10 cellular contexts compared by ENCODE assay signal in the genomic region with DNA sequence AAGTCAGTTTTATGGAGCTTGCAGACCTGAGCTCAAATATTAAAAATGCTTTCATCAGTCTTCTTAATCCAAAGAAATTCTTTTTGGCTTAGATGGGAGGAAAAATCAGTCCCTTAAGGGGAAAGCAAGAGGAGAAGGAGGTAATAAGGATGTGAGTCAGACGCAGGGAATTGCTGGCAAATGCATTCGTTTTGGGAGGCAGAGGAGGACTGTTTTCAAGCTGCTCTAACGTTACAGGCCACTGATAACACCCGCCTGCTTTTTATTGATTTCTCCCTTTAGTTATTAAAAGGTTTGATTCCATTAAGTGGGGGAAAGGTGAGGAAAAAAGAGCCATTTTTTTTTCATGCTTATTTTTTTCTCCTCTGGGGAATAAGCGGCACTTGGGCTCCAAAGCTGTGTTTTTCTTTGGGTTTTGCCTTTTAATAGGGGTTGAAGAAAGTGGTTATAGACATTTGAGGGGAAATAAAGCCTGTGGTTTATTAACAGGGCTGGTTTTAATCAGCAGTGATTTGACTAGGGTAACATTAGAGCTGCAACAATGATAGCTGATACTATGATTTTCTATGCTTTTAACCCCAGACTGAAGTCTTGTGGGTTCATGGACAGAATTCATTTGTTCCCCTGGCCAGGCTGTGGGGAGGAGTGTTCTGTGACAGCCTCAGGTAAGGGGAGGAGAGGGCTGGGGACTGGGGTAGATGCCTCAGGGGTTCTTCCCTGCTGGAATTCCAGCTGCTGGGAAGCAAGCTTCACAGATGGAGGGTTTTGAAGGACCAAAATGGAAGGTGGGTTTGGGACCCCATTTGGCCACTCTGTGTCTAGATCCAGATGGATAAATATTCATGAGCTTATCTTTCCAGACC.
DNase-seq lines count a peak whose midpoint lies in the region; ATAC-seq and TF ChIP-seq lines count a peak whose summit lies in the region.
"Had no signal": no experiment of that assay in that cellular context is flagged by ENCODE, and none has a peak within 500 bp of the region (broad histone marks: within the 10 kb centered on the region; RNA-seq: fewer than 3 reads in every experiment).

No MANE protein-coding gene starts in this region.

- H3K36me3 ChIP-seq in gastroesophageal sphincter (no peaks in the 10 kb centered on the region), prostate gland (no peaks in the 10 kb centered on the region)

- TF ChIP-seq POLR2A in gastroesophageal sphincter (IDR thresholded peaks at IDR 0.05) = no peak
- no peak for TF ChIP-seq POLR2A in prostate gland (IDR thresholded peaks at IDR 0.05)

- H3K9me3 ChIP-seq in gastroesophageal sphincter (no peaks in the 10 kb centered on the region), prostate gland (no peaks in the 10 kb centered on the region)

- TF ChIP-seq EP300 in gastroesophageal sphincter (IDR thresholded peaks at IDR 0.05) = no peak

- DNase-seq in COLO829 (ENCODE audit: low spot score) (peak; percentile 44), prostate gland (ENCODE audit: low spot score) (peak; percentile 16), SKM-1 treated with dmso at 0.1 percent for 144 hours (lab: John Stamatoyannopoulos, UW; ENCODE audit: unreplicated experiment) (no peak), DMS114 treated with DMSO at 0.1 percent for 48 hours (lab: John Stamatoyannopoulos, UW; ENCODE audit: unreplicated experiment) (no peak)
- DNase-seq: activated CD4-positive, alpha-beta memory T cell treated with anti-CD3 and anti-CD28 coated beads, Interleukin-2, amount 10 ng/mL, durations not matched to agents 7 days and 5 days; posterior cingulate gyrus had no signal

- ATAC-seq in SK-N-SH treated with all-trans-retinoic acid at 6 μM for 48 hours = peak; percentile 97
- ATAC-seq in gastroesophageal sphincter = peak; percentile 73
- no peak for ATAC-seq in GM18867 (IDR thresholded peaks at IDR 0.05; ENCODE audit: unreplicated experiment)
- ATAC-seq in GM21576 (IDR thresholded peaks at IDR 0.05; ENCODE audit: unreplicated experiment) = no peak

- H3K4me3 ChIP-seq in gastroesophageal sphincter (no peak overlapping the region), prostate gland (no peak overlapping the region)

- no peaks in the 10 kb centered on the region for H3K27me3 ChIP-seq in gastroesophageal sphincter
- H3K27me3 ChIP-seq in prostate gland (replicated peaks; ENCODE audit: insufficient read depth) = no peaks in the 10 kb centered on the region

- no peak for TF ChIP-seq CTCF in gastroesophageal sphincter (IDR thresholded peaks at IDR 0.05)
- TF ChIP-seq CTCF in prostate gland (IDR thresholded peaks at IDR 0.05) = no peak

- intact Hi-C loops in prostate gland (cut with DNase I) = no loop called here

- H3K27ac ChIP-seq in gastroesophageal sphincter = peak overlapping the region in 3 of 4 donors; percentile 71 to 73 (median 72)
- peak overlapping the region in 1 of 2 donors; percentile 26 for H3K27ac ChIP-seq in prostate gland

- WGBS in gastroesophageal sphincter (ENCODE audit: low coverage in 1 of 2), 2 donors = 17% methylated on average over 5 of the region's 5 CpGs
- 20% methylated on average over 5 of the region's 5 CpGs for WGBS in prostate gland

- H3K4me1 ChIP-seq in gastroesophageal sphincter = peaks cover 0 to 28% (median 3%) of the 10 kb centered on the region in 3 donors
- no peaks in the 10 kb centered on the region for H3K4me1 ChIP-seq in prostate gland (replicated peaks)

TF ChIP-seq in SK-N-SH treated with all-trans-retinoic acid at 6 μM for 48 hours, 23 proteins besides CTCF, POLR2A, EP300 and RAD21:
- 0 out of 2 replicates have a peak, but pooled peaks have one; percentile 11 for TF ChIP-seq ISL1 (CRISPR knock-in tag; IDR thresholded peaks at IDR 0.05)
- no peak for TF ChIP-seq BACH2 (CRISPR knock-in tag; IDR thresholded peaks at IDR 0.05; ENCODE audit: borderline replicate concordance)
- no peak for TF ChIP-seq PPARA (CRISPR knock-in tag; IDR thresholded peaks at IDR 0.05; ENCODE audit: borderline replicate concordance)
TF ChIP-seq in SK-N-SH treated with all-trans-retinoic acid at 6 μM for 48 hours: peak in this region for 1.

Comparison
In these comparisons a context has a peak if more than half of its experiments do, and no peak if none do; other contexts are left out.
1. DNase-seq: peak in COLO829 (single experiment) and prostate gland (single experiment); none in SKM-1 treated with dmso at 0.1 percent for 144 hours (single experiment) and DMS114 treated with DMSO at 0.1 percent for 48 hours (single experiment).
2. ATAC-seq: peak in SK-N-SH treated with all-trans-retinoic acid at 6 μM for 48 hours (single experiment) and gastroesophageal sphincter (single experiment); none in GM18867 (single experiment) and GM21576 (single experiment).